Comparison of ENCODE assay signal across 8 cellular contexts in genomic region chr10:107771066-107771465, GRCh38.
"Had no signal": no experiment of that assay in that cellular context is flagged by ENCODE, and none has a peak within 500 bp of the region (broad histone marks: within the 10 kb centered on the region; RNA-seq: fewer than 3 reads in every experiment).

No MANE protein-coding gene starts in this region.

- H3K9me3 ChIP-seq: HAP-1 had no signal

- H3K27ac Mint-ChIP-seq: GM23338, HFFc6 had no signal

- ATAC-seq: GM23338, HCT116, HepG2, K562 had no signal

- H2AFZ ChIP-seq: GM23338 had no signal

- H3K4me2 ChIP-seq: GM23338 had no signal

- H3K4me1 ChIP-seq: HAP-1 had no signal

- H3K36me3 ChIP-seq: HAP-1 had no signal

- FAIRE-seq: HepG2, K562 had no signal

- DNase-seq: H7, HFFc6 had no signal

- H3K4me3 Mint-ChIP-seq: GM23338, HFFc6 had no signal

- H3K4me3 ChIP-seq: GM23338, HAP-1, K562 had no signal

- H3K27ac ChIP-seq: HL-60 had no signal
